Comparison of ENCODE assay signal across 8 cellular contexts in genomic region chr7:16078076-16078952, GRCh38.
DNase-seq lines count a peak whose midpoint lies in the region; ATAC-seq, FAIRE-seq and TF ChIP-seq lines count a peak whose summit lies in the region.

No MANE protein-coding gene starts in this region.

- peak; percentile 70 for ATAC-seq in GM19455 (IDR thresholded peaks at IDR 0.05; ENCODE audit: unreplicated experiment)
- ATAC-seq in HG03575 (IDR thresholded peaks at IDR 0.05; ENCODE audit: extremely low read depth, insufficient number of reproducible peaks, low FRiP score, unreplicated experiment) = peak; percentile 64
- ATAC-seq in upper lobe of right lung = peak; percentile 82

- intact Hi-C loops in kidney (cut with DNase I) (loop anchor here (5.0 to 10.0 kb wide), 2 partner anchors 489 to 764 kb away; no protein-coding TSS in a partner anchor), upper lobe of right lung (cut with DNase I) (loop anchor here (10.0 kb wide), 1 partner anchor 486 kb away; no protein-coding TSS in a partner anchor)

- H3K79me2 ChIP-seq in DOHH2 (ENCODE audit: control insufficient read depth, low read length) = no peaks in the 10 kb centered on the region

- H3K27ac ChIP-seq in DOHH2 (ENCODE audit: low read depth, low read length) (no peak overlapping the region), brain microvascular endothelial cell (no peak overlapping the region), kidney (ENCODE audit: low read depth in 2 of 2, low read length in 2 of 2) (no peak overlapping the region), upper lobe of right lung (no peak overlapping the region)

- H3K36me3 ChIP-seq in DOHH2 (ENCODE audit: control insufficient read depth, low read length) (no peaks in the 10 kb centered on the region), brain microvascular endothelial cell (replicated peaks) (no peaks in the 10 kb centered on the region), kidney (ENCODE audit: control insufficient read depth in 1 of 2, insufficient read depth in 2 of 2, low read length in 2 of 2) (no peaks in the 10 kb centered on the region), upper lobe of right lung (no peaks in the 10 kb centered on the region)

- no peaks in the 10 kb centered on the region for H4K20me1 ChIP-seq in DOHH2 (ENCODE audit: control insufficient read depth, insufficient read depth, low read depth, low read length)

- no peak overlapping the region for H3K4me2 ChIP-seq in DOHH2 (ENCODE audit: low read length)

- H3F3A ChIP-seq in DOHH2 (ENCODE audit: control insufficient read depth, insufficient read depth) = no peaks in the 10 kb centered on the region

- H3K27me3 ChIP-seq in DOHH2 (ENCODE audit: control insufficient read depth, low read length) = peaks cover 6% of the 10 kb centered on the region; the same call in 1 of the 2 replicates
- H3K27me3 ChIP-seq in brain microvascular endothelial cell (replicated peaks) = no peaks in the 10 kb centered on the region
- H3K27me3 ChIP-seq in upper lobe of right lung = no peaks in the 10 kb centered on the region

- FAIRE-seq in kidney (lab: Jason Lieb, UNC) = peak; percentile 98

- TF ChIP-seq CTCF in DOHH2 (IDR thresholded peaks at IDR 0.05; ENCODE audit: low read depth, low read length, poor library complexity, severe bottlenecking) (peak; percentile 87), brain microvascular endothelial cell (IDR thresholded peaks at IDR 0.05; ENCODE audit: low read depth, low read length, missing control alignments) (peak; percentile 74), kidney (IDR thresholded peaks at IDR 0.05; ENCODE audit: borderline replicate concordance, extremely low read depth, insufficient read depth) (peak; percentile 54), upper lobe of right lung (IDR thresholded peaks at IDR 0.05) (peak; percentile 73)

- no peak overlapping the region for H3K9ac ChIP-seq in kidney (ENCODE audit: low read length in 2 of 2)

- no peaks in the 10 kb centered on the region for H3K9me2 ChIP-seq in DOHH2 (replicated peaks; ENCODE audit: control insufficient read depth, low read length)

- H3K4me3 ChIP-seq in DOHH2 (ENCODE audit: low read length) = no peak overlapping the region
- no peak overlapping the region for H3K4me3 ChIP-seq in brain microvascular endothelial cell (ENCODE audit: low read depth, low read length)
- H3K4me3 ChIP-seq in kidney (ENCODE audit: low read length in 2 of 2) = no peak overlapping the region
- no peak overlapping the region for H3K4me3 ChIP-seq in upper lobe of right lung

- DNase-seq in NCI-H748 (lab: John Stamatoyannopoulos, UW; ENCODE audit: unreplicated experiment) = peak; percentile 79
- DNase-seq in brain microvascular endothelial cell = peak; percentile 65
- no peak for DNase-seq in kidney
- no peak for DNase-seq in upper lobe of right lung
- DNase-seq in activated T-cell treated with anti-CD3 and anti-CD28 coated beads for 4 hours = no peak

- H3K9me3 ChIP-seq in DOHH2 (ENCODE audit: control insufficient read depth, insufficient read depth, low read length) (no peaks in the 10 kb centered on the region), kidney (ENCODE audit: control insufficient read depth in 1 of 2, low read length in 2 of 2) (no peaks in the 10 kb centered on the region), upper lobe of right lung (no peaks in the 10 kb centered on the region)

- H3K4me1 ChIP-seq in DOHH2 (ENCODE audit: control insufficient read depth, low read length) = no peaks in the 10 kb centered on the region
- H3K4me1 ChIP-seq in kidney (ENCODE audit: control insufficient read depth in 1 of 2, insufficient read depth in 1 of 2, low read depth in 1 of 2, low read length in 2 of 2) = no peaks in the 10 kb centered on the region
- peaks cover 3% of the 10 kb centered on the region for H3K4me1 ChIP-seq in upper lobe of right lung

- in situ Hi-C loops in brain microvascular endothelial cell (cut with HindIII; ENCODE audit: low pct_ligation_motif_present, low sequenced_read_pairs) = no loop called here

Comparison
In these comparisons a context has a peak if more than half of its experiments do, and no peak if none do; other contexts are left out.
1. DNase-seq: peak in NCI-H748 (single experiment) and brain microvascular endothelial cell (single experiment); none in kidney (single experiment), upper lobe of right lung (single experiment) and activated T-cell treated with anti-CD3 and anti-CD28 coated beads for 4 hours (single experiment).
2. Peak in every context shown above with its lines, with median percentiles within 50 percentile points of each other: CTCF ChIP-seq and ATAC-seq.